2 cellular contexts compared by ENCODE assay signal in genomic region chr2:205375453-205375852, GRCh38.
TF ChIP-seq lines count a peak whose summit lies in the region.

No MANE protein-coding gene starts in this region.

TF ChIP-seq in GM23338, 12 proteins besides CTCF, POLR2A, EP300 and RAD21 (continued from another document):
- TF ChIP-seq ZNF462 (CRISPR knock-in tag; IDR thresholded peaks at IDR 0.05), result no peak

TF ChIP-seq in SK-N-SH treated with all-trans-retinoic acid at 6 μM for 48 hours, 23 proteins besides CTCF, POLR2A, EP300 and RAD21 (continued from another document):
- TF ChIP-seq CSRNP3 (CRISPR knock-in tag; IDR thresholded peaks at IDR 0.05), result no peak
- TF ChIP-seq CREB5 (CRISPR knock-in tag; IDR thresholded peaks at IDR 0.05; ENCODE audit: low read depth), result no peak
- no peak for TF ChIP-seq PPARA (CRISPR knock-in tag; IDR thresholded peaks at IDR 0.05; ENCODE audit: borderline replicate concordance)
- no peak for TF ChIP-seq ARNTL (CRISPR knock-in tag; IDR thresholded peaks at IDR 0.05; ENCODE audit: borderline replicate concordance, low read depth)
- no peak for TF ChIP-seq CSDC2 (CRISPR knock-in tag; IDR thresholded peaks at IDR 0.05)
TF ChIP-seq in SK-N-SH treated with all-trans-retinoic acid at 6 μM for 48 hours: peak in this region for 0.
